ENCODE assay signal across 8 cellular contexts in genomic region chr1:113041569-113042335, GRCh38. TPM values are rescaled to one million over a fixed set of nuclear protein-coding genes. Genes with fewer than 3 reads are reported as not detected.
DNase-seq lines count a peak whose midpoint lies in the region; ATAC-seq, FAIRE-seq and TF ChIP-seq lines count a peak whose summit lies in the region.

No MANE protein-coding gene starts in this region.

- intact Hi-C loops in HepG2 (cut with micrococcal nuclease; ENCODE audit: unreplicated experiment) (loop anchor here (1.0 to 5.0 kb wide), 4 partner anchors 85 to 324 kb away; partner anchors contain the start of genes PPM1J and SLC16A1), right lobe of liver (cut with DNase I) (loop anchor here (5.0 to 10.0 kb wide), 2 partner anchors 159 to 167 kb away; no protein-coding TSS in a partner anchor)

- H3K36me3 ChIP-seq in HepG2 (replicated peaks in 1 of 2; ENCODE audit: control insufficient read depth in 1 of 2, insufficient read depth in 2 of 2, low read length in 2 of 2) (no peaks in the 10 kb centered on the region), right lobe of liver (no peaks in the 10 kb centered on the region), adipocyte (ENCODE audit: control insufficient read depth, insufficient read depth, low read length, severe bottlenecking) (no peaks in the 10 kb centered on the region)

- H3K36me3 Mint-ChIP-seq in type B pancreatic cell = no peaks in the 10 kb centered on the region

- ATAC-seq in HepG2 (peak; percentile 54), right lobe of liver (no peak), GM19324 (IDR thresholded peaks at IDR 0.05; ENCODE audit: low FRiP score, unreplicated experiment) (no peak)

- no peak for TF ChIP-seq EP300 in HepG2 (IDR thresholded peaks at IDR 0.05; ENCODE audit: low read depth in 2 of 2, low read length in 2 of 2)
- TF ChIP-seq EP300 in HepG2 (CRISPR knock-in tag; IDR thresholded peaks at IDR 0.05; ENCODE audit: borderline replicate concordance) = no peak

- H4K20me1 ChIP-seq in HepG2 (ENCODE audit: insufficient read depth, low read length) = no peaks in the 10 kb centered on the region

- no peaks in the 10 kb centered on the region for H3K27me3 Mint-ChIP-seq in type B pancreatic cell

- H2AFZ ChIP-seq in HepG2 (ENCODE audit: low read length) = no peak overlapping the region

- H3K79me2 ChIP-seq in HepG2 (ENCODE audit: insufficient read depth, low read length) = no peaks in the 10 kb centered on the region

- TF ChIP-seq POLR2A in HepG2 (IDR thresholded peaks at IDR 0.05; ENCODE audit: insufficient read depth in 1 of 2, low read depth in 2 of 2, low read length in 2 of 2) (no peak), right lobe of liver (IDR thresholded peaks at IDR 0.05) (no peak)

- BruUV-seq in HepG2 (replicated peaks; lab: Mats Ljungman, UMichigan) = no TSS peak

- H3K4me3 ChIP-seq in HepG2 (replicated peaks in 1 of 3; ENCODE audit: insufficient read depth in 1 of 3, low read depth in 2 of 3, low read length in 3 of 3) = peak overlapping the region in 2 of 3 experiments; percentile 36 to 50; a peak in 2 of 6 replicates
- no peak overlapping the region for H3K4me3 ChIP-seq in right lobe of liver
- no peak overlapping the region for H3K4me3 ChIP-seq in adipocyte (ENCODE audit: low read length)

- no peak for FAIRE-seq in HepG2 (lab: Jason Lieb, UNC)

- 100% methylated on average over 1 of the region's 1 CpG for WGBS in HepG2 (ENCODE audit: low lambda C conversion rate)
- WGBS in right lobe of liver (ENCODE audit: insufficient coverage, low coverage, low lambda C conversion rate, missing lambda C conversion rate) = no CpG with 5 or more reads among the region's 1 CpG

- H3K27me3 ChIP-seq in HepG2 (ENCODE audit: control insufficient read depth in 1 of 2, insufficient read depth in 2 of 2, low read length in 2 of 2) (no peaks in the 10 kb centered on the region), right lobe of liver (no peaks in the 10 kb centered on the region), adipocyte (replicated peaks; ENCODE audit: control insufficient read depth, insufficient read depth, low read length) (no peaks in the 10 kb centered on the region)

- H3K4me2 ChIP-seq in HepG2 (ENCODE audit: low read depth, low read length) = peak overlapping the region; percentile 79

- peak overlapping the region; percentile 85 for H3K27ac Mint-ChIP-seq in type B pancreatic cell

- peaks cover 33% of the 10 kb centered on the region for H3K4me1 Mint-ChIP-seq in type B pancreatic cell (ENCODE audit: unreplicated experiment)

- peaks cover 54% of the 10 kb centered on the region for H3K4me1 ChIP-seq in HepG2 (ENCODE audit: insufficient read depth, low read length)
- peaks cover 0 to 6% (median 2%) of the 10 kb centered on the region in 4 donors for H3K4me1 ChIP-seq in right lobe of liver
- H3K4me1 ChIP-seq in adipocyte (ENCODE audit: control insufficient read depth, insufficient read depth, low read length) = peaks cover 38% of the 10 kb centered on the region

- TF ChIP-seq RAD21 in HepG2 (CRISPR knock-in tag; IDR thresholded peaks at IDR 0.05) = no peak

- H3K27ac ChIP-seq in HepG2 (ENCODE audit: extremely low read length, insufficient read depth, low read length) (no peak overlapping the region), right lobe of liver (no peak overlapping the region)

- CTCF ChIA-PET in HepG2 (lab: Yijun Ruan, JAX; ENCODE audit: low intra/inter-chr PET ratio, low total read pairs) = interaction anchor here (1.1 to 2.8 kb wide), 3 partner anchors 161 to 323 kb away, joined by 3 to 27 read pairs (median 4); a partner anchor contains a TSS

- no peaks in the 10 kb centered on the region for H3K9me3 Mint-ChIP-seq in type B pancreatic cell

- peak; percentile 7 for DNase-seq in HepG2 (ENCODE audit: low spot score)
- DNase-seq in right lobe of liver = no peak
- DNase-seq in adipocyte (ENCODE audit: low read depth) = peak; percentile 11
- DNase-seq in islet precursor cell = peak; percentile 78
- no peak for DNase-seq in type B pancreatic cell (ENCODE audit: extremely low spot score, unreplicated experiment)
- DNase-seq in ureter (ENCODE audit: low spot score) = no peak
- no peak for DNase-seq in NCI-H1436 treated with DMSO at 0.1 percent for 48 hours (lab: John Stamatoyannopoulos, UW)

- in situ Hi-C loops in HepG2 (cut with HindIII; ENCODE audit: extremely low pct_ligation_motif_present, low pct_unique_long_range_greater_than_20kb) = loop anchor here (5.0 to 25.0 kb wide), 3 partner anchors 159 to 329 kb away; partner anchors contain the start of genes PPM1J and RHOC

- TF ChIP-seq CTCF in HepG2 (CRISPR knock-in tag; IDR thresholded peaks at IDR 0.05) = no peak
- no peak for TF ChIP-seq CTCF in right lobe of liver (IDR thresholded peaks at IDR 0.05)
- TF ChIP-seq CTCF in type B pancreatic cell (conservative IDR thresholded peaks at IDR 0.05) = no peak

- H3K9ac ChIP-seq in HepG2 (ENCODE audit: insufficient read depth, low read depth, low read length) (no peak overlapping the region), adipocyte (ENCODE audit: low read length) (peak overlapping the region; percentile 52)

- POLR2A ChIA-PET in HepG2 (lab: Yijun Ruan, JAX) = interaction anchor here (1.0 to 2.0 kb wide), 10 partner anchors 15 to 326 kb away, joined by 3 to 14 read pairs (median 5); partner anchors contain the start of genes LRIG2, PPM1J and SLC16A1

- H3K4me3 Mint-ChIP-seq in type B pancreatic cell = peak overlapping the region; percentile 12

- H3K9me3 ChIP-seq in HepG2 (ENCODE audit: low read length) = no peaks in the 10 kb centered on the region
- H3K9me3 ChIP-seq in right lobe of liver = no peaks in the 10 kb centered on the region
- H3K9me3 ChIP-seq in adipocyte (ENCODE audit: control insufficient read depth, low read length) = no peaks in the 10 kb centered on the region

TF ChIP-seq in HepG2, 621 proteins besides CTCF, POLR2A, EP300 and RAD21:
- TF ChIP-seq ZNF180 (CRISPR knock-in tag; IDR thresholded peaks at IDR 0.05; ENCODE audit: borderline replicate concordance, low read depth) (no peak), SOX13 (IDR thresholded peaks at IDR 0.05) (no peak), SOX13 (CRISPR knock-in tag; conservative IDR thresholded peaks at IDR 0.05 in 1 of 2, IDR thresholded peaks at IDR 0.05 in 1 of 2) (peak in 1 of 2 experiments; percentile 58; a peak in 2 of 4 replicates), TFAP4 (IDR thresholded peaks at IDR 0.05; ENCODE audit: borderline replicate concordance, low read depth) (peak; percentile 40; the same call in 1 of the 2 replicates)

RNA-seq across cellular contexts. Expression of gene LRIG2, which starts 31.2 kb away (rescaled TPM):
- total RNA-seq in HepG2 (2016; rRNA removed; fragmentation: Illumina TruSeq; extraction: Trizol) = 3.3 and 8.1 TPM in 2 replicates
- 3.3 and 3.6 TPM in 2 replicates for total RNA-seq in HepG2 (2016; cell fraction: cytosol; rRNA removed; fragmentation: Illumina TruSeq; extraction: Trizol; ENCODE audit: low read depth)
- 4.1 and 7.4 TPM in 2 replicates for total RNA-seq in HepG2 (2016; cell fraction: insoluble cytoplasmic fraction; rRNA removed; fragmentation: Illumina TruSeq; extraction: Trizol)
- total RNA-seq in HepG2 (2016; cell fraction: membrane; rRNA removed; fragmentation: Illumina TruSeq; extraction: Trizol) = 3.8 and 4.3 TPM in 2 replicates
- total RNA-seq in HepG2 (2016; cell fraction: nucleus; rRNA removed; fragmentation: Illumina TruSeq; extraction: Trizol) = 13.3 and 14.4 TPM in 2 replicates
- 12.2 and 14.2 TPM in 2 replicates for polyA plus RNA-seq in HepG2 (2011; rRNA removed)
- polyA plus RNA-seq in HepG2 (2011; cell fraction: cytosol; rRNA removed) = 6.7 and 8.7 TPM in 2 replicates
- 16.4 and 16.6 TPM in 2 replicates for polyA plus RNA-seq in HepG2 (2011; cell fraction: nucleus; rRNA removed)
- 6.2 and 6.8 TPM in 2 replicates for polyA plus RNA-seq in HepG2 (2012)
- 0.43 and 0.47 TPM in 2 replicates for polyA plus RNA-seq in HepG2 (2016; cell fraction: cytosol; fragmentation: Illumina TruSeq; extraction: Trizol; ENCODE audit: low read depth)
- polyA plus RNA-seq in HepG2 (2016; cell fraction: insoluble cytoplasmic fraction; fragmentation: Illumina TruSeq; extraction: Trizol; ENCODE audit: low read depth) = 1.8 and 2.6 TPM in 2 replicates
- polyA plus RNA-seq in HepG2 (2016; cell fraction: membrane; fragmentation: Illumina TruSeq; extraction: Trizol; ENCODE audit: low read depth) = 0.72 and 0.82 TPM in 2 replicates
- 18.2 and 20.6 TPM in 2 replicates for polyA plus RNA-seq in HepG2 (2016; cell fraction: nucleus; fragmentation: Illumina TruSeq; extraction: Trizol; ENCODE audit: insufficient read depth, low read depth)
- polyA minus RNA-seq in HepG2 (2011; rRNA and poly(A)+ RNA removed; ENCODE audit: low replicate concordance) = 21.0 and 29.4 TPM in 2 replicates
- polyA minus RNA-seq in HepG2 (2011; cell fraction: cytosol; rRNA and poly(A)+ RNA removed) = 9.3 and 12.0 TPM in 2 replicates
- 31.7 and 34.6 TPM in 2 replicates for polyA minus RNA-seq in HepG2 (2011; cell fraction: nucleus; rRNA and poly(A)+ RNA removed)
- total RNA-seq in right lobe of liver = 1 to 10 TPM; 3.4 to 7.2 (median 5.0) TPM
- total RNA-seq in type B pancreatic cell (ENCODE audit: low replicate concordance) = 17.7 and 18.3 TPM in 2 replicates
- total RNA-seq in ureter = 31.8 TPM

Comparison
In these comparisons a context has a peak if more than half of its experiments do, and no peak if none do; other contexts are left out.
1. DNase-seq: peak in HepG2 (single experiment), adipocyte (single experiment) and islet precursor cell (single experiment); none in right lobe of liver (0 of 3), type B pancreatic cell (single experiment), ureter (single experiment) and NCI-H1436 treated with DMSO at 0.1 percent for 48 hours (single experiment).
2. H3K4me3 ChIP-seq: peak in HepG2 (2 of 3); none in right lobe of liver (0 of 3) and adipocyte (single experiment).